ENCODE assay signal across 8 cellular contexts in genomic region chr2:69829243-69830044, GRCh38. TPM values are rescaled to one million over a fixed set of nuclear protein-coding genes. Genes with fewer than 3 reads are reported as not detected.
DNase-seq lines count a peak whose midpoint lies in the region; ATAC-seq and TF ChIP-seq lines count a peak whose summit lies in the region.

A gene with protein sequence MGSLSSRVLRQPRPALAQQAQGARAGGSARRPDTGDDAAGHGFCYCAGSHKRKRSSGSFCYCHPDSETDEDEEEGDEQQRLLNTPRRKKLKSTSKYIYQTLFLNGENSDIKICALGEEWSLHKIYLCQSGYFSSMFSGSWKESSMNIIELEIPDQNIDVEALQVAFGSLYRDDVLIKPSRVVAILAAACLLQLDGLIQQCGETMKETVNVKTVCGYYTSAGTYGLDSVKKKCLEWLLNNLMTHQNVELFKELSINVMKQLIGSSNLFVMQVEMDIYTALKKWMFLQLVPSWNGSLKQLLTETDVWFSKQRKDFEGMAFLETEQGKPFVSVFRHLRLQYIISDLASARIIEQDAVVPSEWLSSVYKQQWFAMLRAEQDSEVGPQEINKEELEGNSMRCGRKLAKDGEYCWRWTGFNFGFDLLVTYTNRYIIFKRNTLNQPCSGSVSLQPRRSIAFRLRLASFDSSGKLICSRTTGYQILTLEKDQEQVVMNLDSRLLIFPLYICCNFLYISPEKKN (plus strand): TSS chr2:69829660. CDS start chr2:69829893, 233 bp downstream.

- H3K9me3 Mint-ChIP-seq in activated CD4-positive, alpha-beta T cell treated with anti-CD3 and anti-CD28 coated beads for 36 hours (ENCODE audit: low read depth) = no peaks in the 10 kb centered on the region

- DNase-seq in BJ (ENCODE audit: low read depth) (peak; percentile 71), GM19240 (ENCODE audit: insufficient read length, low spot score) (peak; percentile 52), NCI-H524 (lab: John Stamatoyannopoulos, UW) (peak; percentile 77 to 93), choroid plexus epithelial cell (ENCODE audit: low read depth) (peak; percentile 97), kidney tubule cell (ENCODE audit: low spot score) (peak; percentile 97)
- DNase-seq in activated CD4-positive, alpha-beta T cell treated with anti-CD3 and anti-CD28 coated beads for 36 hours = peak; percentile 99
- DNase-seq in stimulated activated CD4-positive, alpha-beta T cell treated with anti-CD3 and anti-CD28 coated beads, Interleukin-1b, Interleukin-23, amount 100 ng/mL, for 1 hour (ENCODE audit: low read depth in 2 of 2) = peak; percentile 97 to 99

- H3K27me3 ChIP-seq in BJ (ENCODE audit: control insufficient read depth, insufficient read depth, low read length) = no peaks in the 10 kb centered on the region

- peak; percentile 79 for ATAC-seq in HG03457 (IDR thresholded peaks at IDR 0.05; ENCODE audit: unreplicated experiment)
- peak; percentile 96 for ATAC-seq in activated CD4-positive, alpha-beta T cell treated with anti-CD3 and anti-CD28 coated beads for 36 hours

- TF ChIP-seq CTCF in BJ (IDR thresholded peaks at IDR 0.05; ENCODE audit: insufficient read depth, low read depth, low read length) = no peak
- no peak for TF ChIP-seq CTCF in choroid plexus epithelial cell (conservative IDR thresholded peaks at IDR 0.05; ENCODE audit: low read depth, low read length)

- peaks cover 20% of the 10 kb centered on the region for H3K36me3 Mint-ChIP-seq in activated CD4-positive, alpha-beta T cell treated with anti-CD3 and anti-CD28 coated beads for 36 hours (ENCODE audit: low read depth)

- POLR2A ChIA-PET in BJ (lab: Charles Lee) = no interaction called here
- POLR2A ChIA-PET in activated CD4-positive, alpha-beta T cell treated with anti-CD3 and anti-CD28 coated beads for 36 hours (lab: Charles Lee) = interaction anchor here (0.6 kb wide), 2 partner anchors 66 to 295 kb away, joined by 3 to 4 read pairs; no protein-coding TSS in a partner anchor

- H3K4me1 Mint-ChIP-seq in activated CD4-positive, alpha-beta T cell treated with anti-CD3 and anti-CD28 coated beads for 36 hours = peaks cover 49% of the 10 kb centered on the region

- peak within 1 kb of the TSS; percentile 69 for H3K4me3 ChIP-seq in BJ (ENCODE audit: low read depth, low read length)
- H3K4me3 ChIP-seq in choroid plexus epithelial cell (ENCODE audit: low read depth, low read length) = peak within 1 kb of the TSS; percentile 96

- intact Hi-C loops in activated CD4-positive, alpha-beta T cell treated with anti-CD3 and anti-CD28 coated beads for 36 hours (cut with DNase I, micrococcal nuclease) = loop anchor here in 1 of 2 experiments (1.0 to 5.0 kb wide), 13 partner anchors 57 to 464 kb away; partner anchors contain the start of genes AAK1, GFPT1, NFU1 and PCBP1

- H3K27ac Mint-ChIP-seq in activated CD4-positive, alpha-beta T cell treated with anti-CD3 and anti-CD28 coated beads for 36 hours = peak within 1 kb of the TSS; percentile 94

- CTCF ChIA-PET in BJ (lab: Yijun Ruan, JAX) = interaction anchor here (1.0 to 3.1 kb wide), 4 partner anchors 9 to 110 kb away, joined by 3 to 27 read pairs (median 6); no protein-coding TSS in a partner anchor
- CTCF ChIA-PET in activated CD4-positive, alpha-beta T cell treated with anti-CD3 and anti-CD28 coated beads for 36 hours (lab: Charles Lee) = interaction anchor here (1.3 to 6.8 kb wide), 5 partner anchors 12 to 105 kb away, joined by 3 to 38 read pairs (median 10); no protein-coding TSS in a partner anchor

- H3K36me3 ChIP-seq in BJ (ENCODE audit: control insufficient read depth, insufficient read depth, low read length) = no peaks in the 10 kb centered on the region

- no peaks in the 10 kb centered on the region for H3K27me3 Mint-ChIP-seq in activated CD4-positive, alpha-beta T cell treated with anti-CD3 and anti-CD28 coated beads for 36 hours

- H3K4me3 Mint-ChIP-seq in activated CD4-positive, alpha-beta T cell treated with anti-CD3 and anti-CD28 coated beads for 36 hours = peak within 1 kb of the TSS; percentile 83

RNA-seq across cellular contexts. Expression of the gene that starts here (rescaled TPM):
- 2.1 and 4.0 TPM in 2 replicates for polyA plus RNA-seq in BJ (2011; rRNA removed)
- 1.0 and 1.6 TPM in 2 replicates for polyA minus RNA-seq in BJ (2011; rRNA and poly(A)+ RNA removed)
- total RNA-seq in activated CD4-positive, alpha-beta T cell treated with anti-CD3 and anti-CD28 coated beads for 36 hours = 10 to 100 TPM; 14.5 to 20.3 TPM

Comparison
In these comparisons a context has a peak if more than half of its experiments do, and no peak if none do; other contexts are left out.
1. Peak in every context shown above with its lines: DNase-seq, ATAC-seq and H3K4me3 ChIP-seq.